In genomic region chr17:82647593-82648164, GRCh38 we compare ENCODE assay signal across 8 cellular contexts.
A peak's percentile ranks its signal among the peaks of the same experiment; 100 is the strongest.
DNase-seq lines count a peak whose midpoint lies in the region; ATAC-seq and TF ChIP-seq lines count a peak whose summit lies in the region.

No MANE protein-coding gene starts in this region.

- H3K27ac ChIP-seq in muscle layer of colon (ENCODE audit: low read depth, low read length): peak overlapping the region; percentile 96

- peaks cover 7% of the 10 kb centered on the region for H3K4me1 ChIP-seq in muscle layer of colon (ENCODE audit: insufficient read depth, low read length)

- H3K36me3 ChIP-seq in muscle layer of colon (ENCODE audit: insufficient read depth, low read length): peaks cover 14% of the 10 kb centered on the region

- ATAC-seq in GM19395 (IDR thresholded peaks at IDR 0.05; ENCODE audit: unreplicated experiment): peak; percentile 22
- ATAC-seq in HG03520 (IDR thresholded peaks at IDR 0.05; ENCODE audit: unreplicated experiment): peak; percentile 20

- peak overlapping the region; percentile 90 for H3K4me3 ChIP-seq in AG10803 (ENCODE audit: low read length)
- peak overlapping the region; percentile 57 to 96 for H3K4me3 ChIP-seq in muscle layer of colon (ENCODE audit: low read depth in 1 of 2, low read length in 2 of 2)

- H3K27me3 ChIP-seq in muscle layer of colon (ENCODE audit: control insufficient read depth in 1 of 2, insufficient read depth in 2 of 2, low read length in 2 of 2): no peaks in the 10 kb centered on the region

- H3K9ac ChIP-seq in muscle layer of colon (ENCODE audit: low read length): peak overlapping the region; percentile 52

- TF ChIP-seq CTCF in AG10803 (conservative IDR thresholded peaks at IDR 0.05; ENCODE audit: low read length): peak; percentile 23; the same call in 1 of the 2 replicates

- no peaks in the 10 kb centered on the region for H3K9me3 ChIP-seq in muscle layer of colon (ENCODE audit: low read length)

- DNase-seq in AG10803 (ENCODE audit: low read depth) (no peak), NCI-H510A treated with DMSO at 0.1 percent for 48 hours (lab: John Stamatoyannopoulos, UW) (no peak)
- peak; percentile 45 for DNase-seq in activated CD4-positive, alpha-beta T cell treated with anti-CD3 and anti-CD28 coated beads, Interleukin-2, amount 50 U/mL, for 1 hour
- DNase-seq in effector CD4-positive, alpha-beta T cell: peak; percentile 46
- DNase-seq in stimulated activated naive CD4-positive, alpha-beta T cell treated with Interleukin-2 at 50 U/mL for 16 hours (lab: John Stamatoyannopoulos, UW): peak; percentile 40

Comparison
In these comparisons a context has a peak if more than half of its experiments do, and no peak if none do; other contexts are left out.
1. DNase-seq: peak in activated CD4-positive, alpha-beta T cell treated with anti-CD3 and anti-CD28 coated beads, Interleukin-2, amount 50 U/mL, for 1 hour (single experiment), effector CD4-positive, alpha-beta T cell (single experiment) and stimulated activated naive CD4-positive, alpha-beta T cell treated with Interleukin-2 at 50 U/mL for 16 hours (single experiment); none in AG10803 (single experiment) and NCI-H510A treated with DMSO at 0.1 percent for 48 hours (single experiment).